Comparison of ENCODE assay signal across 37 cellular contexts in the genomic region with DNA sequence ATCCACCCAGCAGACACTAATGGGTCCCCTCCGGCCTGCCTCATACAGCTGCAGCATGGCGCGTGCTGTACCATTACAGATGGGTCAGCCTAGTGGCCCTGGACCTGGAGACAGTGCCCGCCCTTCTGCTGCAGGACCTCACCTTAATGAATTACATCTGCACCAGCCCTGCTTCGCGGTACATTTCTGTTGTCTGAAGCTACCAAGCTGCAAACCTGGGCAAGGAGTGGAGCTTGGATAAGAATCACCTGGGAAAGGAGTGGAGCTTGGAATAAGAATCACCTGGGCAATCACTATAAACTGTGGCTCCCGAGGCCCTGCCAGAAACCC. TPM values are rescaled to one million over a fixed set of nuclear protein-coding genes. Genes with fewer than 3 reads are reported as not detected.
"Had no signal": no experiment of that assay in that cellular context is flagged by ENCODE, and none has a peak within 500 bp of the region (broad histone marks: within the 10 kb centered on the region; RNA-seq: fewer than 3 reads in every experiment).

No MANE protein-coding gene starts in this region.

- H3K4me1 ChIP-seq: esophagus squamous epithelium, gastroesophageal sphincter had no signal

- H3K27ac Mint-ChIP-seq: activated B cell treated with CpG ODN at 0.5 μM for 24 hours; activated CD8-positive, alpha-beta T cell treated with anti-CD3 and anti-CD28 coated beads for 36 hours; activated naive CD8-positive, alpha-beta T cell; activated T-helper 17 cell treated with anti-CD3 and anti-CD28 coated beads, Interleukin-2, amount 50 U/mL, for 72 hours; effector memory CD8-positive, alpha-beta T cell; T-helper 17 cell; T-helper 2 cell treated with Interferon-gamma antibody and Interleukin-4, amounts not matched to agents 5 μg/mL and 100 μg/mL, for 36 hours had no signal

- DNase-seq: activated B cell treated with CpG ODN at 0.5 μM for 24 hours; activated CD4-positive, alpha-beta T cell treated with anti-CD3 and anti-CD28 coated beads for 48 hours; activated CD4-positive, alpha-beta T cell treated with anti-CD3 and anti-CD28 coated beads, Interleukin-2, amount 50 U/mL, for 1 hour; activated CD4-positive, alpha-beta T cell treated with anti-CD3 and anti-CD28 coated beads, Interleukin-2, amount 50 U/mL, for 48 hours; activated CD8-positive, alpha-beta memory T cell treated with anti-CD3 and anti-CD28 coated beads for 24 hours; activated CD8-positive, alpha-beta T cell treated with anti-CD3 and anti-CD28 coated beads for 36 hours; activated effector memory CD4-positive, alpha-beta T cell treated with Interleukin-2 at 50 U/mL for 16 hours; activated gamma-delta T cell treated with Interleukin-2 at 50 U/mL for 16 hours; activated naive CD4-positive, alpha-beta T cell treated with anti-CD3 and anti-CD28 coated beads, Interleukin-2, amount 50 U/mL, for 16 hours; activated naive CD4-positive, alpha-beta T cell treated with Interleukin-2 at 50 U/mL for 16 hours; activated T-cell treated with anti-CD3 and anti-CD28 coated beads, Interleukin-2, amount 50 U/mL, for 4 hours; amniotic stem cell; anterior cingulate cortex; brain microvascular endothelial cell; cortex of kidney; dermis blood vessel endothelial cell; effector CD4-positive, alpha-beta T cell; effector memory CD8-positive, alpha-beta T cell; erythroblast; esophagus squamous epithelium; foreskin melanocyte; T-helper 1 cell; T-helper 17 cell; T1000; WERI-Rb-1 had no signal

- H3K4me3 ChIP-seq: esophagus squamous epithelium, gastroesophageal sphincter had no signal

- H3K27me3 ChIP-seq: brain microvascular endothelial cell had no signal

- ATAC-seq: activated CD4-positive, CD25-positive, alpha-beta regulatory T cell treated with anti-CD3 and anti-CD28 coated beads, Interleukin-2, amount 50 U/mL, for 24 hours; activated CD8-positive, alpha-beta T cell treated with anti-CD3 and anti-CD28 coated beads for 36 hours; activated T-cell treated with anti-CD3 and anti-CD28 coated beads, Interleukin-2, amount 50 U/mL, for 4 hours; activated T-helper 17 cell treated with anti-CD3 and anti-CD28 coated beads, Interleukin-2, amount 50 U/mL, for 72 hours; effector memory CD8-positive, alpha-beta T cell; gastroesophageal sphincter; T-helper 17 cell had no signal

- H3K9me3 ChIP-seq: esophagus squamous epithelium had no signal

- H3K36me3 Mint-ChIP-seq: activated naive CD8-positive, alpha-beta T cell had no signal

- H3K36me3 ChIP-seq: brain microvascular endothelial cell, esophagus squamous epithelium, gastroesophageal sphincter, WERI-Rb-1 had no signal

- H3K4me1 Mint-ChIP-seq: activated B cell treated with CpG ODN at 0.5 μM for 24 hours; activated T-helper 17 cell treated with anti-CD3 and anti-CD28 coated beads, Interleukin-2, amount 50 U/mL, for 72 hours; central memory CD8-positive, alpha-beta T cell had no signal

- H3K9me3 Mint-ChIP-seq: activated B cell treated with CpG ODN at 0.5 μM for 24 hours; activated CD8-positive, alpha-beta T cell treated with anti-CD3 and anti-CD28 coated beads for 36 hours; activated T-cell treated with anti-CD3 and anti-CD28 coated beads, Interleukin-2, amount 50 U/mL, for 4 hours; activated T-helper 17 cell treated with anti-CD3 and anti-CD28 coated beads, Interleukin-2, amount 50 U/mL, for 72 hours; central memory CD8-positive, alpha-beta T cell; effector memory CD8-positive, alpha-beta T cell; T-helper 2 cell treated with Interferon-gamma antibody and Interleukin-4, amounts not matched to agents 5 μg/mL and 100 μg/mL, for 36 hours had no signal

- H3K4me3 Mint-ChIP-seq: activated B cell treated with CpG ODN at 0.5 μM for 24 hours; activated CD8-positive, alpha-beta T cell treated with anti-CD3 and anti-CD28 coated beads for 36 hours; activated naive CD8-positive, alpha-beta T cell; activated T-cell treated with anti-CD3 and anti-CD28 coated beads, Interleukin-2, amount 50 U/mL, for 4 hours; activated T-helper 17 cell treated with anti-CD3 and anti-CD28 coated beads, Interleukin-2, amount 50 U/mL, for 72 hours; central memory CD8-positive, alpha-beta T cell; effector memory CD8-positive, alpha-beta T cell; T-helper 17 cell; T-helper 2 cell treated with Interferon-gamma antibody and Interleukin-4, amounts not matched to agents 5 μg/mL and 100 μg/mL, for 36 hours had no signal

- H3K27ac ChIP-seq: brain microvascular endothelial cell, esophagus squamous epithelium, gastroesophageal sphincter, WERI-Rb-1 had no signal

RNA-seq across cellular contexts. Expression of gene EN2, which starts 33.0 kb away (rescaled TPM):
- total RNA-seq: activated B cell treated with CpG ODN at 0.5 μM for 24 hours; activated CD8-positive, alpha-beta T cell treated with anti-CD3 and anti-CD28 coated beads for 36 hours; activated T-cell treated with anti-CD3 and anti-CD28 coated beads, Interleukin-2, amount 50 U/mL, for 4 hours; activated T-helper 17 cell treated with anti-CD3 and anti-CD28 coated beads, Interleukin-2, amount 50 U/mL, for 72 hours; astrocyte; bronchial epithelial cell; cardiac septum; dermis blood vessel endothelial cell; fibroblast of lung; fibroblast of villous mesenchyme; glomerular endothelial cell; T-helper 17 cell had no signal
- polyA plus RNA-seq: fibroblast of lung had no signal
